ENCODE assay signal across 10 cellular contexts in genomic region chr1:64956241-64956640, GRCh38. TPM values are rescaled to one million over a fixed set of nuclear protein-coding genes. Genes with fewer than 3 reads are reported as not detected.
A peak's percentile ranks its signal among the peaks of the same experiment; 100 is the strongest.
DNase-seq lines count a peak whose midpoint lies in the region; ATAC-seq lines count a peak whose summit lies in the region.
"Had no signal": no experiment of that assay in that cellular context is flagged by ENCODE, and none has a peak within 500 bp of the region (broad histone marks: within the 10 kb centered on the region; RNA-seq: fewer than 3 reads in every experiment).

No MANE protein-coding gene starts in this region.

- H3K9me3 ChIP-seq in adipocyte (ENCODE audit: control insufficient read depth, low read length): no peaks in the 10 kb centered on the region
- no peaks in the 10 kb centered on the region for H3K9me3 ChIP-seq in naive thymus-derived CD4-positive, alpha-beta T cell (ENCODE audit: control insufficient read depth in 2 of 3, low read length in 3 of 3)

- no peak overlapping the region for H3K27ac Mint-ChIP-seq in naive thymus-derived CD4-positive, alpha-beta T cell

- H3K27ac ChIP-seq in naive thymus-derived CD4-positive, alpha-beta T cell (ENCODE audit: low read depth, low read length): peak overlapping the region; percentile 40

- peaks cover 0 to 5% (median 0%) of the 10 kb centered on the region in 5 donors for H3K36me3 Mint-ChIP-seq in naive thymus-derived CD4-positive, alpha-beta T cell

- H3K9me3 Mint-ChIP-seq in naive thymus-derived CD4-positive, alpha-beta T cell: no peaks in the 10 kb centered on the region

- peak; percentile 34 for DNase-seq in Daoy (ENCODE audit: low read depth)
- peak; percentile 66 for DNase-seq in adipocyte (ENCODE audit: low read depth)
- no peak for DNase-seq in naive thymus-derived CD4-positive, alpha-beta T cell
- no peak for DNase-seq in NCI-H82 treated with DMSO at 0.1 percent for 48 hours (lab: John Stamatoyannopoulos, UW; ENCODE audit: unreplicated experiment)
- DNase-seq in dermis blood vessel endothelial cell: no peak
- DNase-seq: HCEC 1CT, posterior cingulate gyrus had no signal

- H3K4me1 ChIP-seq in adipocyte (ENCODE audit: control insufficient read depth, insufficient read depth, low read length): peaks cover 39% of the 10 kb centered on the region
- H3K4me1 ChIP-seq in naive thymus-derived CD4-positive, alpha-beta T cell (ENCODE audit: control insufficient read depth in 2 of 2, insufficient read depth in 2 of 2, low read length in 2 of 2): peaks cover 71 to 88% of the 10 kb centered on the region in 2 donors

- CTCF ChIA-PET in naive thymus-derived CD4-positive, alpha-beta T cell (lab: Charles Lee): no interaction called here

- H3K27me3 ChIP-seq in adipocyte (replicated peaks; ENCODE audit: control insufficient read depth, insufficient read depth, low read length): no peaks in the 10 kb centered on the region
- no peaks in the 10 kb centered on the region for H3K27me3 ChIP-seq in naive thymus-derived CD4-positive, alpha-beta T cell (ENCODE audit: control insufficient read depth in 2 of 2, insufficient read depth in 2 of 2, low read length in 2 of 2)

- intact Hi-C loops in naive thymus-derived CD4-positive, alpha-beta T cell (cut with micrococcal nuclease): loop anchor here (1.0 to 2.0 kb wide), 2 partner anchors 8 to 15 kb away; no protein-coding TSS in a partner anchor

- no peaks in the 10 kb centered on the region for H3K27me3 Mint-ChIP-seq in naive thymus-derived CD4-positive, alpha-beta T cell

- H3K36me3 ChIP-seq in adipocyte (ENCODE audit: control insufficient read depth, insufficient read depth, low read length, severe bottlenecking): no peaks in the 10 kb centered on the region
- no peaks in the 10 kb centered on the region for H3K36me3 ChIP-seq in naive thymus-derived CD4-positive, alpha-beta T cell (ENCODE audit: control insufficient read depth in 2 of 3, insufficient read depth in 3 of 3, low read length in 3 of 3)

- H3K4me3 ChIP-seq in adipocyte (ENCODE audit: low read length): peak overlapping the region; percentile 67
- H3K4me3 ChIP-seq in naive thymus-derived CD4-positive, alpha-beta T cell (ENCODE audit: low read length): peak overlapping the region; percentile 1

- peaks cover 3 to 56% (median 40%) of the 10 kb centered on the region in 7 donors for H3K4me1 Mint-ChIP-seq in naive thymus-derived CD4-positive, alpha-beta T cell

- H3K9ac ChIP-seq in adipocyte (ENCODE audit: low read length): no peak overlapping the region

- POLR2A ChIA-PET in naive thymus-derived CD4-positive, alpha-beta T cell (lab: Charles Lee): interaction anchor here (0.6 to 0.8 kb wide), 2 partner anchors 9 kb away, joined by 3 to 4 read pairs; no protein-coding TSS in a partner anchor

- no peak overlapping the region for H3K4me3 Mint-ChIP-seq in naive thymus-derived CD4-positive, alpha-beta T cell

- peak; percentile 2 for ATAC-seq in HG02852 (IDR thresholded peaks at IDR 0.05; ENCODE audit: unreplicated experiment)
- ATAC-seq in naive thymus-derived CD4-positive, alpha-beta T cell: peak; percentile 1
- no peak for ATAC-seq in GM21360 (IDR thresholded peaks at IDR 0.05; ENCODE audit: unreplicated experiment)
- ATAC-seq in GM21528 (IDR thresholded peaks at IDR 0.05; ENCODE audit: low FRiP score, unreplicated experiment): no peak

RNA-seq across cellular contexts. Expression of gene JAK1, which starts 10.1 kb away (rescaled TPM):
- 70.3 and 115 TPM in 2 replicates for total RNA-seq in Daoy (2014; rRNA removed; shearing (Covaris generic))
- 100 to 1,000 TPM; 210 to 365 (median 265) TPM for total RNA-seq in naive thymus-derived CD4-positive, alpha-beta T cell
- 100 to 1,000 TPM; 197 to 288 TPM for polyA plus RNA-seq in naive thymus-derived CD4-positive, alpha-beta T cell
- total RNA-seq in dermis blood vessel endothelial cell: 254 and 314 TPM in 2 replicates

Comparison
In these comparisons a context has a peak if more than half of its experiments do, and no peak if none do; other contexts are left out.
1. DNase-seq: peak in Daoy (single experiment) and adipocyte (single experiment); none in naive thymus-derived CD4-positive, alpha-beta T cell (0 of 9), NCI-H82 treated with DMSO at 0.1 percent for 48 hours (single experiment) and dermis blood vessel endothelial cell (single experiment).
2. ATAC-seq: peak in HG02852 (single experiment) and naive thymus-derived CD4-positive, alpha-beta T cell (single experiment); none in GM21360 (single experiment) and GM21528 (single experiment).